In the genomic region with DNA sequence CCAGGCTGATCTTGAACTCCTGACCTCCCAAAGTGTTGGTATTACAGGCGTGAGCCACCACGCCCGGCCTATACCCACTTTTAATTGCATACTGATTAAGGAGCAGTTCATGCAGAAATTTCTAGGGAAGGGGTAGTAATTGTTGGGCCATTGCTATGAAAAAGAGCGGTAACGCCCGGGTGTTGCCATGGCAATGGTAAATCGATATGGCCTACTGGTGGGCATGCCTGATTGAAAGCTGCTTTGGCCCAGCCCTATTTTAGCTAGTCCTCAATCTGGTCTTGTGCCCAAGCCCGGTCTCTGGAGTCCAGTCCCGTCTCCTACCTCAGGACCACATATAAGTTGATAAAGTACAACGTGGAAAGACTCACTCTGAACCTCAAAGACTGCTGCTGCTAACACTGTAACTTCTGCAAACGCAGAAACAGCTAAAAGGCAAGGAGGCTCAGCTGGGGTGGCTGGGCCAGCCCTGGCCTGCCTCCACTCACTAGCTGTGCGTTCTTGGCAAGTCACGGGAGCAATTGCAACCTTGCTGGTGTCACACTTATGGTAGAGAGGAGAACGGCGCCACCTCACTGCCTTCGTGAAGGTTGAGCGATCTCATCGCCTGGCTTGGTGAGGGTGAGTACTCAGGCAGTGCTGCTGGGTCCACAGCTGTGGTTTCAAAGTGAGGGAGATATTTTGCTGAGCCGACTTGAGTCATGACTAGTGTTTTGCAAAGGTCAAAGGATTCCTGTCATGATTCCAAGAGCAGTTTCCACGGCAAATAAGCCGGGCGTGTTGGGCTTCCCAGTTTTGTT, we compare ENCODE assay signal across 10 cellular contexts. TPM values are rescaled to one million over a fixed set of nuclear protein-coding genes. Genes with fewer than 3 reads are reported as not detected.
DNase-seq lines count a peak whose midpoint lies in the region; ATAC-seq and TF ChIP-seq lines count a peak whose summit lies in the region.
"Had no signal": no experiment of that assay in that cellular context is flagged by ENCODE, and none has a peak within 500 bp of the region (broad histone marks: within the 10 kb centered on the region; RNA-seq: fewer than 3 reads in every experiment).

No MANE protein-coding gene starts in this region.

- H3K36me3 ChIP-seq in heart right ventricle (no peaks in the 10 kb centered on the region), stomach (no peaks in the 10 kb centered on the region), Caco-2 (ENCODE audit: control insufficient read depth, insufficient read depth, low read length) (no peaks in the 10 kb centered on the region)

- TF ChIP-seq POLR2A in stomach (IDR thresholded peaks at IDR 0.05): no peak

- peak overlapping the region; percentile 27; the same call in 1 of the 2 replicates for H3K4me3 Mint-ChIP-seq in HFFc6
- H3K4me3 Mint-ChIP-seq in Caco-2 (ENCODE audit: unreplicated experiment): no peak overlapping the region

- no peaks in the 10 kb centered on the region for H3K9me3 Mint-ChIP-seq in HFFc6
- H3K9me3 Mint-ChIP-seq in Caco-2 (ENCODE audit: unreplicated experiment): no peaks in the 10 kb centered on the region

- H3K36me3 Mint-ChIP-seq in HFFc6 (ENCODE audit: low read depth): no peaks in the 10 kb centered on the region
- no peaks in the 10 kb centered on the region for H3K36me3 Mint-ChIP-seq in Caco-2 (ENCODE audit: insufficient read depth, unreplicated experiment)

- WGBS in heart right ventricle, 2 donors: 65 to 69% methylated on average over 22 of the region's 22 CpGs
- WGBS in stomach, 5 donors: 42 to 50% (median 43%) methylated on average over 22 of the region's 22 CpGs

- H3K4me3 ChIP-seq in heart right ventricle (no peak overlapping the region), stomach (no peak overlapping the region), Caco-2 (ENCODE audit: low read depth, low read length) (no peak overlapping the region)
- H3K4me3 ChIP-seq: skin epidermis had no signal

- CTCF ChIA-PET in Caco-2 (lab: Charles Lee): no interaction called here

- peak in 7 of 8 donors; percentile 25 to 81 (median 58) for ATAC-seq in heart right ventricle
- no peak for ATAC-seq in HG02642 (IDR thresholded peaks at IDR 0.05; ENCODE audit: poor library complexity, unreplicated experiment)
- no peak for ATAC-seq in HG02798 (IDR thresholded peaks at IDR 0.05; ENCODE audit: poor library complexity, unreplicated experiment)

- no peaks in the 10 kb centered on the region for H3K27me3 ChIP-seq in heart right ventricle
- no peaks in the 10 kb centered on the region for H3K27me3 ChIP-seq in stomach
- H3K27me3 ChIP-seq in Caco-2 (replicated peaks; ENCODE audit: control insufficient read depth, insufficient read depth, low read length): no peaks in the 10 kb centered on the region

- BruUV-seq in Caco-2 (replicated peaks; lab: Mats Ljungman, UMichigan): no TSS peak

- H3K27ac Mint-ChIP-seq in HFFc6 (peak overlapping the region; percentile 55), Caco-2 (ENCODE audit: unreplicated experiment) (no peak overlapping the region)

- no peaks in the 10 kb centered on the region for H3K9me3 ChIP-seq in heart right ventricle
- H3K9me3 ChIP-seq in stomach: no peaks in the 10 kb centered on the region
- no peaks in the 10 kb centered on the region for H3K9me3 ChIP-seq in Caco-2

- TF ChIP-seq CTCF in HFFc6 (IDR thresholded peaks at IDR 0.05) (peak; percentile 19; the same call in 1 of the 2 replicates), heart right ventricle (IDR thresholded peaks at IDR 0.05) (no peak), stomach (IDR thresholded peaks at IDR 0.05) (no peak), Caco-2 (IDR thresholded peaks at IDR 0.05; ENCODE audit: insufficient read depth in 1 of 2, low read depth in 1 of 2, low read length in 1 of 2, severe bottlenecking in 1 of 2, unreplicated experiment in 1 of 2) (no peak)

- intact Hi-C loops in heart right ventricle (cut with DNase I): no loop called here
- intact Hi-C loops in stomach (cut with DNase I; ENCODE audit: low total_unique reads): no loop called here
- intact Hi-C loops in Caco-2 (cut with micrococcal nuclease; ENCODE audit: unreplicated experiment): no loop called here

- DNase-seq in HFFc6 (peak; percentile 89), SKM-1 (lab: John Stamatoyannopoulos, UW; ENCODE audit: unreplicated experiment) (peak; percentile 56), heart right ventricle (peak in 1 of 2 donors; percentile 31), stomach (peak; percentile 66), Caco-2 (no peak), iPS-NIHi11 (ENCODE audit: low spot score) (no peak)
- DNase-seq: amygdala had no signal

- POLR2A ChIA-PET in Caco-2 (lab: Charles Lee): no interaction called here

- H3K27ac ChIP-seq in heart right ventricle: peak overlapping the region in 1 of 10 donors; percentile 6
- peak overlapping the region; percentile 34 to 68 (median 61) for H3K27ac ChIP-seq in stomach

- no peak for TF ChIP-seq EP300 in stomach (IDR thresholded peaks at IDR 0.05)

- H3K27me3 Mint-ChIP-seq in HFFc6 (ENCODE audit: insufficient read depth) (peaks cover 25% of the 10 kb centered on the region), Caco-2 (ENCODE audit: insufficient read depth, unreplicated experiment) (no peaks in the 10 kb centered on the region)

- H3K4me1 ChIP-seq in heart right ventricle (peaks cover 0 to 7% (median 0%) of the 10 kb centered on the region in 9 donors), stomach (peaks cover 17 to 21% (median 20%) of the 10 kb centered on the region in 4 donors), Caco-2 (no peaks in the 10 kb centered on the region)

- peaks cover 10% of the 10 kb centered on the region for H3K4me1 Mint-ChIP-seq in HFFc6 (ENCODE audit: low read depth)
- H3K4me1 Mint-ChIP-seq in Caco-2 (ENCODE audit: low read depth, unreplicated experiment): no peaks in the 10 kb centered on the region

RNA-seq across cellular contexts. Expression of a gene that starts 57.0 kb away (rescaled TPM):
- 10 to 100 TPM; 43.1 to 62.1 (median 45.3) TPM for total RNA-seq in HFFc6 (2021; fragmentation: NEBNext Ultra II Directional; extraction: Animal tissue kit (Norgen Biotek cat#: 25700))
- total RNA-seq in heart right ventricle: 10 to 100 TPM; 50.8 to 83.3 (median 55.8) TPM
- 10 to 100 TPM; 38.7 to 71.6 TPM for polyA plus RNA-seq in heart right ventricle
- 10 to 100 TPM in 4 of 5 donors, not detected in 1; 11.4 to 53.6 (median 19.6) TPM for total RNA-seq in stomach
- polyA plus RNA-seq in stomach: 10 to 100 TPM; 20.5 to 33.6 (median 25.5) TPM
- 47.3 and 51.7 TPM in 2 replicates for total RNA-seq in Caco-2 (2022)

Comparison
In these comparisons a context has a peak if more than half of its experiments do, and no peak if none do; other contexts are left out.
1. DNase-seq: peak in HFFc6 (single experiment), SKM-1 (single experiment) and stomach (single experiment); none in Caco-2 (0 of 2) and iPS-NIHi11 (single experiment).
2. ATAC-seq: peak in heart right ventricle (7 of 8); none in HG02642 (single experiment) and HG02798 (single experiment).